In genomic region chr2:46298522-46299351, GRCh38 we compare ENCODE assay signal across 8 cellular contexts. TPM values are rescaled to one million over a fixed set of nuclear protein-coding genes. Genes with fewer than 3 reads are reported as not detected.
DNase-seq lines count a peak whose midpoint lies in the region; ATAC-seq, FAIRE-seq and TF ChIP-seq lines count a peak whose summit lies in the region.

No MANE protein-coding gene starts in this region.

- H3K27ac ChIP-seq in A673 (ENCODE audit: low read depth, low read length, poor library complexity, severe bottlenecking): no peak overlapping the region
- peak overlapping the region; percentile 88 for H3K27ac ChIP-seq in keratinocyte (ENCODE audit: control insufficient read depth, insufficient read depth, low read length)

- CTCF ChIA-PET in A673 (lab: Charles Lee): no interaction called here

- dilution Hi-C loops in keratinocyte (cut with MboI; ENCODE audit: extremely low pct_ligation_motif_present, low sequenced_read_pairs): no loop called here

- intact Hi-C loops in A673 (cut with micrococcal nuclease; ENCODE audit: unreplicated experiment): no loop called here

- DNase-seq in A673 (ENCODE audit: low spot score) (peak; percentile 14), GM13977 (ENCODE audit: low spot score) (peak; percentile 70), SW 1271 (lab: John Stamatoyannopoulos, UW) (peak; percentile 24 to 49), keratinocyte (ENCODE audit: low read depth, low spot score) (no peak)
- DNase-seq in central memory CD4-positive, alpha-beta T cell: peak; percentile 9
- DNase-seq in stimulated activated CD4-positive, alpha-beta T cell treated with anti-CD3 and anti-CD28 coated beads, Interleukin-1b, Interleukin-23, amount 100 ng/mL, for 48 hours: peak; percentile 3
- no peak for DNase-seq in effector CD4-positive, alpha-beta T cell

- H3K36me3 ChIP-seq in A673 (ENCODE audit: insufficient read depth, low read length, poor library complexity, severe bottlenecking): no peaks in the 10 kb centered on the region
- peaks cover 0 to 2% of the 10 kb centered on the region in 2 experiments for H3K36me3 ChIP-seq in keratinocyte (ENCODE audit: control insufficient read depth in 2 of 2, extremely low read depth in 1 of 2, insufficient read depth in 2 of 2, low read length in 2 of 2)

- peaks cover 84% of the 10 kb centered on the region for H3K27me3 ChIP-seq in A673 (replicated peaks; ENCODE audit: insufficient read depth, low read depth, low read length, poor library complexity)
- H3K27me3 ChIP-seq in keratinocyte (ENCODE audit: control insufficient read depth, extremely low read depth, insufficient read depth, low read length): no peaks in the 10 kb centered on the region

- in situ Hi-C loops in GM13977 (cut with MboI; ENCODE audit: low pct_unique_long_range_greater_than_20kb, low sequenced_read_pairs, unreplicated experiment): no loop called here

- H3K79me2 ChIP-seq in keratinocyte (ENCODE audit: control insufficient read depth, insufficient read depth, low read length): peaks cover 59% of the 10 kb centered on the region

- peak overlapping the region; percentile 90 for H3K9ac ChIP-seq in keratinocyte (ENCODE audit: control insufficient read depth, extremely low read depth, insufficient read depth, low read length)

- peak overlapping the region; percentile 62 for H2AFZ ChIP-seq in keratinocyte (ENCODE audit: control insufficient read depth, low read length)

- H3K4me2 ChIP-seq in keratinocyte (ENCODE audit: control insufficient read depth, extremely low read depth, insufficient read depth, low read depth, low read length): peak overlapping the region; percentile 80

- FAIRE-seq in keratinocyte (lab: Jason Lieb, UNC): no peak

- BruUV-seq in A673 (replicated peaks; lab: Mats Ljungman, UMichigan): no TSS peak

- H3K4me1 ChIP-seq in A673 (ENCODE audit: insufficient read depth, low read length, poor library complexity, severe bottlenecking) (peaks cover 33% of the 10 kb centered on the region), keratinocyte (ENCODE audit: control insufficient read depth, extremely low read depth, insufficient read depth, low read length) (peaks cover 24% of the 10 kb centered on the region)

- no peaks in the 10 kb centered on the region for H3K9me1 ChIP-seq in keratinocyte (ENCODE audit: control insufficient read depth, extremely low read depth, insufficient read depth, low read length)

- no peaks in the 10 kb centered on the region for H4K20me1 ChIP-seq in keratinocyte (ENCODE audit: control insufficient read depth, extremely low read depth, insufficient read depth, low read length)

- H3K9me3 ChIP-seq in A673 (ENCODE audit: low read depth, low read length, poor library complexity, severe bottlenecking) (no peaks in the 10 kb centered on the region), keratinocyte (ENCODE audit: control insufficient read depth, low read depth, low read length) (no peaks in the 10 kb centered on the region)

- no peak for ATAC-seq in activated CD4-positive, CD25-positive, alpha-beta regulatory T cell treated with anti-CD3 and anti-CD28 coated beads, Interleukin-2, amount 50 U/mL, for 24 hours

- no peak for TF ChIP-seq CTCF in A673 (conservative IDR thresholded peaks at IDR 0.05; ENCODE audit: low read depth, low read length)
- TF ChIP-seq CTCF in GM13977 (IDR thresholded peaks at IDR 0.05; ENCODE audit: extremely low read depth, insufficient read depth, missing control alignments): peak; percentile 45
- TF ChIP-seq CTCF in keratinocyte (optimal IDR thresholded peaks at IDR 0.05 in 1 of 3, IDR thresholded peaks at IDR 0.05 in 1 of 3, conservative IDR thresholded peaks at IDR 0.05 in 1 of 3; ENCODE audit: extremely low read depth in 1 of 3, insufficient read depth in 2 of 3, low read length in 3 of 3): peak in 2 of 3 experiments; percentile 21 to 37

- POLR2A ChIA-PET in A673 (lab: Charles Lee; ENCODE audit: low non-redundant PET): no interaction called here

- H3K4me3 ChIP-seq in A673 (ENCODE audit: low read depth, low read length, poor library complexity, severe bottlenecking) (peak overlapping the region; percentile 41), keratinocyte (ENCODE audit: control insufficient read depth in 2 of 3, extremely low read depth in 1 of 3, insufficient read depth in 2 of 3, low read depth in 1 of 3, low read length in 3 of 3) (peak overlapping the region; percentile 93 to 95 (median 94))

RNA-seq across cellular contexts. Expression of gene EPAS1, which starts 1.5 kb away (rescaled TPM):
- 0.41 and 1.2 TPM in 2 replicates for total RNA-seq in A673 (2021)
- 91.0 to 153 TPM (median 96.7 TPM) in 3 replicates for polyA plus RNA-seq in keratinocyte
- 38.1 TPM for polyA plus RNA-seq in keratinocyte (2011; ENCODE audit: low read depth)
- polyA plus RNA-seq in keratinocyte (2011; cell fraction: cytosol; rRNA removed): 102 and 135 TPM in 2 replicates
- 154 and 178 TPM in 2 replicates for polyA plus RNA-seq in keratinocyte (2011; cell fraction: nucleus; rRNA removed)
- 76.1 and 76.9 TPM in 2 replicates for polyA plus RNA-seq in keratinocyte (2012; ENCODE audit: low replicate concordance)
- polyA minus RNA-seq in keratinocyte: 99.9 to 166 TPM (median 147 TPM) in 3 replicates
- 168 TPM for polyA minus RNA-seq in keratinocyte (2011; cell fraction: cytosol; rRNA and poly(A)+ RNA removed)
- 123 and 210 TPM in 2 replicates for polyA minus RNA-seq in keratinocyte (2011; cell fraction: nucleus; rRNA and poly(A)+ RNA removed)

Comparison
In these comparisons a context has a peak if more than half of its experiments do, and no peak if none do; other contexts are left out.
1. DNase-seq: peak in A673 (single experiment), GM13977 (single experiment), SW 1271 (2 of 2), central memory CD4-positive, alpha-beta T cell (single experiment) and stimulated activated CD4-positive, alpha-beta T cell treated with anti-CD3 and anti-CD28 coated beads, Interleukin-1b, Interleukin-23, amount 100 ng/mL, for 48 hours (single experiment); none in keratinocyte (single experiment) and effector CD4-positive, alpha-beta T cell (single experiment).